2 cellular contexts compared by ENCODE assay signal in the genomic region with DNA sequence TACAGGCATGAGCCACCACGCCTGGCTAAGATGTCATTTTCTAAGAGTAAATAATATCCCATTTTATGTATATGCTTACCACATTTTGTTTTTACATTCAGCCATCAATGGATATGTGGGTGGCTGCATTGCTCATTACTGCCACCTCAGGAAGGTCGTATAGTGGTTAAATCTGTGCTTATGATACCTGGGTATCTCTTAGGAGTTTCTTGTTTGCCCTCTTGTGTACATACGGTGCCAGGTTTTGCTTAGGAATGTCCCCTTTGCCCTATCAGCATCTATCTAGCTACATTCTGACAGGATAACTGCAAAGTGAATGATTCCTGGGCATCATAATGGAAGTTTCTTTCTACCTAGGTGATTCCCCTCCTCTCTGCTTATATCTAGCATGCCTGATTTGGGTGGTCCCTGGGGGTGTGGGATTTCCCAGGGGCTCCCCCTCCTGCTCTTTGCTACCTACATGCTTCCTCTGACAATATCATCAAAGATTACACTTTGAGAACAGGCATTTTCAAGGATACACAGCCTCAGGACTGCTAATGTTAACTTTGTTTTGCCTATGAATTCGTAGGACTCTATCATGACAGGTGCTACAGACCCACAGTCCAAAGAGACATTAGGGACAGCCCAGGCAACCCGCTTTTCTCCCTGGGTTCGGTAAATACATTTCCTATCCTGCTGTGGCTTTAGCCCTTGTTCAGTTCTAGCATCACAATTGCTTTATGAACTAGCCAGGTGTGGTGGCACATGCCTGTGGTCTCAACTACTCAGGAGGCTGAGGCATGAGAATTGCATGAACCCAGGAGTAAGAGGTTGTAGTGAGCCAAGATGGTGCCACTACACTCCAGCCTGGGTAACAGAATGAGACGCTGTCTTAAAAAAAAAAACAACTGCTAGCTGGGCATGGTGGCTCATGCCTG. TPM values are rescaled to one million over a fixed set of nuclear protein-coding genes. Genes with fewer than 3 reads are reported as not detected.
"Had no signal": no experiment of that assay in that cellular context is flagged by ENCODE, and none has a peak within 500 bp of the region (broad histone marks: within the 10 kb centered on the region; RNA-seq: fewer than 3 reads in every experiment).

No MANE protein-coding gene starts in this region.

RNA-seq across cellular contexts. Expression of gene ZNF440, which starts 15.1 kb away (rescaled TPM):
- total RNA-seq: astrocyte had no signal

RNA-seq across cellular contexts. Expression of gene ZNF439, which starts 19.3 kb away (rescaled TPM):
- total RNA-seq: astrocyte, MCF 10A had no signal

RNA-seq across cellular contexts. Expression of gene ZNF491, which starts 30.9 kb away (rescaled TPM):
- total RNA-seq: astrocyte, MCF 10A had no signal

RNA-seq across cellular contexts. Expression of gene ZNF69, which starts 58.4 kb away (rescaled TPM):
- total RNA-seq: astrocyte, MCF 10A had no signal
